ENCODE assay signal across 33 cellular contexts in the genomic region with DNA sequence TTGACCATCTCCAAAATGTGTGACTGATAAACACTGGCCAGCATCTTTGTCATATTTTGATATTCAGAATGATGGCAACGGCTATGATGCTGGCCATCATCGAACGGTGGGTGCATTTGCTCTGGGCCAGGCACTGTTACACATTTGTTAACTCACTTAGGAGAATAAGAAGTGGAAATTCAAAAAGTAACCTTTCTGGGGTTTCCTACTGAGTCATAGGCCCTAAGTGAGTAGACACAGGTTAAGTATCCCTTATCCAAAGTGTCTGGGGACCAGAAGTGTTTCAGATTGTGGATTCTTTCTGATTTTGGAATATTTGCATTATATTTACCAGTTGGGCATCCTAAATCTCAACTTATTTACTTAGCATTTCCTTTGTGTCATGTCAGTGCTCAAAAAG.
"Had no signal": no experiment of that assay in that cellular context is flagged by ENCODE, and none has a peak within 500 bp of the region (broad histone marks: within the 10 kb centered on the region; RNA-seq: fewer than 3 reads in every experiment).

No MANE protein-coding gene starts in this region.

- H3K27me3 Mint-ChIP-seq: activated CD4-positive, alpha-beta memory T cell treated with anti-CD3 and anti-CD28 coated beads for 36 hours; activated CD4-positive, alpha-beta T cell treated with anti-CD3 and anti-CD28 coated beads for 36 hours; activated CD4-positive, alpha-beta T cell treated with anti-CD3 and anti-CD28 coated beads, Interleukin-2, amount 10 ng/mL, durations not matched to agents 7 days and 5 days had no signal

- H3K36me3 Mint-ChIP-seq: activated CD4-positive, alpha-beta memory T cell treated with anti-CD3 and anti-CD28 coated beads for 36 hours; activated CD8-positive, alpha-beta memory T cell treated with anti-CD3 and anti-CD28 coated beads, Interleukin-2, amount 10 ng/mL, durations not matched to agents 7 days and 5 days; T-cell had no signal

- H3K27ac Mint-ChIP-seq: activated B cell treated with CpG ODN at 0.5 μM for 24 hours; activated CD4-positive, alpha-beta memory T cell treated with anti-CD3 and anti-CD28 coated beads for 36 hours; activated CD4-positive, alpha-beta memory T cell treated with anti-CD3 and anti-CD28 coated beads, Interleukin-2, amount 10 ng/mL, durations not matched to agents 7 days and 5 days; activated CD4-positive, alpha-beta T cell treated with anti-CD3 and anti-CD28 coated beads for 36 hours; activated CD4-positive, alpha-beta T cell treated with anti-CD3 and anti-CD28 coated beads, Interleukin-2, amount 10 ng/mL, durations not matched to agents 24 days and 14 days; activated CD4-positive, alpha-beta T cell treated with anti-CD3 and anti-CD28 coated beads, Interleukin-2, amount 10 ng/mL, durations not matched to agents 7 days and 5 days; activated CD8-positive, alpha-beta memory T cell treated with anti-CD3 and anti-CD28 coated beads, Interleukin-2, amount 10 ng/mL, durations not matched to agents 7 days and 5 days; activated CD8-positive, alpha-beta T cell treated with anti-CD3 and anti-CD28 coated beads for 36 hours; activated CD8-positive, alpha-beta T cell treated with anti-CD3 and anti-CD28 coated beads, Interleukin-2, amount 10 ng/mL, durations not matched to agents 7 days and 5 days; T-cell; T-helper 1 cell treated with Interleukin-12 subunit alpha and Interleukin-12 subunit beta and Interleukin-4 antibody, amounts not matched to agents 30 μg/mL and 1 μg/mL, for 36 hours; T-helper 17 cell; T-helper 2 cell treated with Interferon-gamma antibody and Interleukin-4, amounts not matched to agents 5 μg/mL and 100 μg/mL, for 36 hours; WTC11 had no signal

- ATAC-seq: activated CD4-positive, alpha-beta T cell treated with anti-CD3 and anti-CD28 coated beads for 36 hours; activated CD4-positive, CD25-positive, alpha-beta regulatory T cell treated with anti-CD3 and anti-CD28 coated beads, Interleukin-2, amount 50 U/mL, for 24 hours; activated CD8-positive, alpha-beta memory T cell treated with anti-CD3 and anti-CD28 coated beads, Interleukin-2, amount 10 ng/mL, durations not matched to agents 7 days and 5 days; activated CD8-positive, alpha-beta T cell treated with anti-CD3 and anti-CD28 coated beads for 36 hours; activated CD8-positive, alpha-beta T cell treated with anti-CD3 and anti-CD28 coated beads, Interleukin-2, amount 10 ng/mL, durations not matched to agents 7 days and 5 days; T-cell; T-helper 17 cell; WTC11 had no signal

- H3K4me1 Mint-ChIP-seq: activated B cell treated with CpG ODN at 0.5 μM for 24 hours; activated CD4-positive, alpha-beta memory T cell treated with anti-CD3 and anti-CD28 coated beads, Interleukin-2, amount 10 ng/mL, durations not matched to agents 7 days and 5 days; activated CD4-positive, alpha-beta T cell treated with anti-CD3 and anti-CD28 coated beads for 36 hours; activated CD4-positive, alpha-beta T cell treated with anti-CD3 and anti-CD28 coated beads, Interleukin-2, amount 10 ng/mL, durations not matched to agents 7 days and 5 days; activated CD8-positive, alpha-beta memory T cell treated with anti-CD3 and anti-CD28 coated beads, Interleukin-2, amount 10 ng/mL, durations not matched to agents 7 days and 5 days; T-cell; T-helper 17 cell had no signal

- H3K9me3 Mint-ChIP-seq: activated B cell treated with CpG ODN at 0.5 μM for 24 hours; activated CD4-positive, alpha-beta memory T cell treated with anti-CD3 and anti-CD28 coated beads, Interleukin-2, amount 10 ng/mL, durations not matched to agents 7 days and 5 days; activated CD4-positive, alpha-beta T cell treated with anti-CD3 and anti-CD28 coated beads, Interleukin-2, amount 10 ng/mL, durations not matched to agents 24 days and 14 days; activated CD4-positive, alpha-beta T cell treated with anti-CD3 and anti-CD28 coated beads, Interleukin-2, amount 10 ng/mL, durations not matched to agents 7 days and 5 days; activated CD8-positive, alpha-beta T cell treated with anti-CD3 and anti-CD28 coated beads for 36 hours; T-cell; T-helper 1 cell treated with Interleukin-12 subunit alpha and Interleukin-12 subunit beta and Interleukin-4 antibody, amounts not matched to agents 30 μg/mL and 1 μg/mL, for 36 hours; T-helper 2 cell treated with Interferon-gamma antibody and Interleukin-4, amounts not matched to agents 5 μg/mL and 100 μg/mL, for 36 hours; WTC11 had no signal

- DNase-seq: activated B cell treated with CpG ODN at 0.5 μM for 24 hours; activated CD4-positive, alpha-beta memory T cell treated with anti-CD3 and anti-CD28 coated beads for 36 hours; activated CD4-positive, alpha-beta memory T cell treated with anti-CD3 and anti-CD28 coated beads, Interleukin-2, amount 10 ng/mL, durations not matched to agents 7 days and 5 days; activated CD4-positive, alpha-beta T cell treated with anti-CD3 and anti-CD28 coated beads for 1 hour; activated CD4-positive, alpha-beta T cell treated with anti-CD3 and anti-CD28 coated beads for 36 hours; activated CD4-positive, alpha-beta T cell treated with anti-CD3 and anti-CD28 coated beads for 4 hours; activated CD4-positive, alpha-beta T cell treated with anti-CD3 and anti-CD28 coated beads for 48 hours; activated CD4-positive, alpha-beta T cell treated with anti-CD3 and anti-CD28 coated beads, Interleukin-2, amount 10 ng/mL, durations not matched to agents 24 days and 14 days; activated CD4-positive, alpha-beta T cell treated with anti-CD3 and anti-CD28 coated beads, Interleukin-2, amount 10 ng/mL, durations not matched to agents 7 days and 5 days; activated CD4-positive, alpha-beta T cell treated with anti-CD3 and anti-CD28 coated beads, Interleukin-2, amount 50 U/mL, for 1 hour; activated CD4-positive, alpha-beta T cell treated with anti-CD3 and anti-CD28 coated beads, Interleukin-2, amount 50 U/mL, for 4 hours; activated CD4-positive, alpha-beta T cell treated with anti-CD3 and anti-CD28 coated beads, Interleukin-2, amount 50 U/mL, for 48 hours; activated CD4-positive, CD25-positive, alpha-beta regulatory T cell; activated CD4-positive, CD25-positive, alpha-beta regulatory T cell treated with anti-CD3 and anti-CD28 coated beads, Interleukin-2, amount 50 U/mL, for 72 hours; activated CD8-positive, alpha-beta memory T cell treated with anti-CD3 and anti-CD28 coated beads for 24 hours; activated CD8-positive, alpha-beta memory T cell treated with anti-CD3 and anti-CD28 coated beads, Interleukin-2, amount 10 ng/mL, durations not matched to agents 7 days and 5 days; activated CD8-positive, alpha-beta memory T cell treated with anti-CD3 and anti-CD28 coated beads, Interleukin-2, amount 50 U/mL, for 4 hours; activated CD8-positive, alpha-beta memory T cell treated with anti-CD3 and anti-CD28 coated beads, Interleukin-2, amount 50 U/mL, for 48 hours; activated CD8-positive, alpha-beta T cell treated with anti-CD3 and anti-CD28 coated beads for 36 hours; activated CD8-positive, alpha-beta T cell treated with anti-CD3 and anti-CD28 coated beads, Interleukin-2, amount 10 ng/mL, durations not matched to agents 7 days and 5 days; T-cell; T-helper 1 cell; T-helper 17 cell; T-helper 2 cell; T-helper 9 cell; T1000; WERI-Rb-1 had no signal

- H3K27ac ChIP-seq: VCaP, WERI-Rb-1 had no signal

- H3K36me3 ChIP-seq: WERI-Rb-1 had no signal

- H3K4me3 Mint-ChIP-seq: activated B cell treated with CpG ODN at 0.5 μM for 24 hours; activated CD4-positive, alpha-beta memory T cell treated with anti-CD3 and anti-CD28 coated beads for 36 hours; activated CD4-positive, alpha-beta memory T cell treated with anti-CD3 and anti-CD28 coated beads, Interleukin-2, amount 10 ng/mL, durations not matched to agents 7 days and 5 days; activated CD4-positive, alpha-beta T cell treated with anti-CD3 and anti-CD28 coated beads for 36 hours; activated CD4-positive, alpha-beta T cell treated with anti-CD3 and anti-CD28 coated beads, Interleukin-2, amount 10 ng/mL, durations not matched to agents 24 days and 14 days; activated CD4-positive, alpha-beta T cell treated with anti-CD3 and anti-CD28 coated beads, Interleukin-2, amount 10 ng/mL, durations not matched to agents 7 days and 5 days; activated CD8-positive, alpha-beta memory T cell treated with anti-CD3 and anti-CD28 coated beads, Interleukin-2, amount 10 ng/mL, durations not matched to agents 7 days and 5 days; activated CD8-positive, alpha-beta T cell treated with anti-CD3 and anti-CD28 coated beads for 36 hours; activated CD8-positive, alpha-beta T cell treated with anti-CD3 and anti-CD28 coated beads, Interleukin-2, amount 10 ng/mL, durations not matched to agents 7 days and 5 days; T-cell; T-helper 1 cell treated with Interleukin-12 subunit alpha and Interleukin-12 subunit beta and Interleukin-4 antibody, amounts not matched to agents 30 μg/mL and 1 μg/mL, for 36 hours; T-helper 17 cell; T-helper 2 cell treated with Interferon-gamma antibody and Interleukin-4, amounts not matched to agents 5 μg/mL and 100 μg/mL, for 36 hours; WTC11 had no signal

- FAIRE-seq: TTC549 had no signal
